20 cellular contexts compared by ENCODE assay signal in the genomic region with DNA sequence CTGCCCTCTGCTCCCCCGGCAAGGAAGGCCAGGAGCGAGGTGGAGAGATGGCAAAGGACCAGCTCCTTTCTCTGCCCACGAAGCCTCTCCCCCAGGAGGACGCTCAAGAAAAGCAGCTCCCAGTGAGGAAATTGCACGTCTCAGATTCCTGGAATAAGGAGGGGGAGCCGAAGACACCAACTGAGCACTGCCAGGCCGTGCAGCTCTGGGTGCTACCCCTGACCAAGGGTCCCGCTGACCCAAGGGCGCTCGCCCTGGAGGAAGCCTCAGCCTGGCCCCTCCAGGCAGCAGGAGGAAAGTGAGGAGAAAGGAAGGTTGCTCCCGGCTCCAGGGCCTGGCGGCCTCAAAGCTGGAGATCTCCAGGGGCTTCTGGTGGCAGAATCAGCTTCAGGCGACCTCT.
DNase-seq lines count a peak whose midpoint lies in the region; ATAC-seq and TF ChIP-seq lines count a peak whose summit lies in the region.
"Had no signal": no experiment of that assay in that cellular context is flagged by ENCODE, and none has a peak within 500 bp of the region (broad histone marks: within the 10 kb centered on the region; RNA-seq: fewer than 3 reads in every experiment).

No MANE protein-coding gene starts in this region.

- POLR2A ChIA-PET in activated CD4-positive, alpha-beta T cell treated with anti-CD3 and anti-CD28 coated beads for 36 hours (lab: Charles Lee): no interaction called here

- H3K36me3 Mint-ChIP-seq in activated CD4-positive, alpha-beta T cell treated with anti-CD3 and anti-CD28 coated beads for 36 hours (ENCODE audit: low read depth): no peaks in the 10 kb centered on the region
- H3K36me3 Mint-ChIP-seq: CD14-positive monocyte, IgD-negative memory B cell had no signal

- H3K27me3 Mint-ChIP-seq in activated CD4-positive, alpha-beta T cell treated with anti-CD3 and anti-CD28 coated beads for 36 hours: peaks cover 3% of the 10 kb centered on the region

- intact Hi-C loops in activated CD4-positive, alpha-beta T cell treated with anti-CD3 and anti-CD28 coated beads for 36 hours (cut with DNase I, micrococcal nuclease): no loop called here
- intact Hi-C loops in spleen (cut with DNase I; ENCODE audit: low total_unique reads): no loop called here

- H3K4me1 Mint-ChIP-seq in activated CD4-positive, alpha-beta T cell treated with anti-CD3 and anti-CD28 coated beads for 36 hours: peaks cover 14% of the 10 kb centered on the region
- H3K4me1 Mint-ChIP-seq: CD14-positive monocyte, IgD-negative memory B cell had no signal

- CTCF ChIA-PET in activated CD4-positive, alpha-beta T cell treated with anti-CD3 and anti-CD28 coated beads for 36 hours (lab: Charles Lee): interaction anchor here (0.6 kb wide), 2 partner anchors 709 to 1266 kb away, joined by 3 read pairs; no protein-coding TSS in a partner anchor

- no peak overlapping the region for H3K4me3 ChIP-seq in spleen
- H3K4me3 ChIP-seq: MG63 had no signal

- H3K4me3 Mint-ChIP-seq in activated CD4-positive, alpha-beta T cell treated with anti-CD3 and anti-CD28 coated beads for 36 hours: no peak overlapping the region
- H3K4me3 Mint-ChIP-seq: CD14-positive monocyte, IgD-negative memory B cell had no signal

- peaks cover 0 to 37% (median 16%) of the 10 kb centered on the region in 6 donors for H3K4me1 ChIP-seq in spleen

- H3K27me3 ChIP-seq in spleen (replicated peaks in 1 of 7): peaks cover 0 to 25% (median 0%) of the 10 kb centered on the region in 7 donors
- H3K27me3 ChIP-seq: MG63 had no signal

- 69 to 82% (median 74%) methylated on average over 13 of the region's 13 CpGs for WGBS in spleen, 5 donors

- DNase-seq in activated CD4-positive, alpha-beta T cell treated with anti-CD3 and anti-CD28 coated beads for 36 hours: no peak
- no peak for DNase-seq in activated CD4-positive, alpha-beta T cell treated with anti-CD3 and anti-CD28 coated beads for 4 hours
- peak; percentile 6 for DNase-seq in GM13976 (ENCODE audit: low spot score)
- peak; percentile 50 for DNase-seq in islet precursor cell
- DNase-seq in spleen: no peak
- no peak for DNase-seq in cortex of kidney (lab: John Stamatoyannopoulos, UW)
- DNase-seq in medulla oblongata (ENCODE audit: extremely low spot score): no peak
- DNase-seq: DMS79, Karpas-422, MG63, NCI-H1048, NCI-H1436, NCI-H1930, NCI-H345, NCI-H524 treated with DMSO at 0.1 percent for 48 hours, SHP77 treated with DMSO at 0.1 percent for 48 hours had no signal

- H3K9me3 Mint-ChIP-seq in activated CD4-positive, alpha-beta T cell treated with anti-CD3 and anti-CD28 coated beads for 36 hours (ENCODE audit: low read depth): no peaks in the 10 kb centered on the region
- H3K9me3 Mint-ChIP-seq: CD14-positive monocyte, IgD-negative memory B cell had no signal

- no peaks in the 10 kb centered on the region for H3K36me3 ChIP-seq in spleen
- H3K36me3 ChIP-seq: MG63 had no signal

- peak overlapping the region in 7 of 8 donors; percentile 28 to 77 (median 73) for H3K27ac ChIP-seq in spleen
- H3K27ac ChIP-seq: 22Rv1 had no signal

- ATAC-seq in activated CD4-positive, alpha-beta T cell treated with anti-CD3 and anti-CD28 coated beads for 36 hours: no peak
- ATAC-seq in HG02981 (IDR thresholded peaks at IDR 0.05; ENCODE audit: unreplicated experiment): no peak

- no peaks in the 10 kb centered on the region for H3K9me3 ChIP-seq in spleen
- H3K9me3 ChIP-seq: MG63 had no signal

- peak overlapping the region; percentile 6 for H3K27ac Mint-ChIP-seq in activated CD4-positive, alpha-beta T cell treated with anti-CD3 and anti-CD28 coated beads for 36 hours
- H3K27ac Mint-ChIP-seq: CD14-positive monocyte had no signal

- in situ Hi-C loops in GM13976 (cut with MboI; ENCODE audit: low sequenced_read_pairs, unreplicated experiment): no loop called here

- no peak for TF ChIP-seq CTCF in GM13976 (IDR thresholded peaks at IDR 0.05; ENCODE audit: borderline replicate concordance, control extremely low read depth, extremely low read depth, insufficient read depth, missing control alignments)
- TF ChIP-seq CTCF in spleen (IDR thresholded peaks at IDR 0.05 in 8 of 11, conservative IDR thresholded peaks at IDR 0.05 in 3 of 11): no peak

- TF ChIP-seq POLR2A in spleen (IDR thresholded peaks at IDR 0.05): no peak

Comparison
In these comparisons a context has a peak if more than half of its experiments do, and no peak if none do; other contexts are left out.
1. DNase-seq: peak in GM13976 (single experiment) and islet precursor cell (single experiment); none in activated CD4-positive, alpha-beta T cell treated with anti-CD3 and anti-CD28 coated beads for 36 hours (single experiment), activated CD4-positive, alpha-beta T cell treated with anti-CD3 and anti-CD28 coated beads for 4 hours (0 of 2), spleen (single experiment), cortex of kidney (single experiment) and medulla oblongata (single experiment).